In the genomic region with DNA sequence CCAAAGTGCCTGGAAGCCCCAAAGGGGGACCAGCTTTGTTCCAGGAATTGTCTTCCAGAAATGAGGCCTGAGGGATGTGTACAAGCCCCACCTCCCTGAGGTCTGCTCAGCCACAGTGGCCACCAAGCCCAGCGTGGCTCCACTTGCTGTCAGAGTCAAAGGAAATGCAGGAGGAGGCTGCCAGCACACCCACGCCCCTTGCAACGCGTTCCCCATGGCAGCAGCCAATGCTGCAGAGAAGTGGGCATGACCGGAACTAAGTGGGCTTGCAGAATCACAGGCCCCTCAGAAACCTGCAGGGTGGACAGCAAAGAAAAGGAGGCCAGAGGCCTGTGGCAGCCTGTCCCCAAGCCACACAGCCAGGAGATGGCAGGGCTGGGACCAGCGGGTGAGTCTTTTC, we compare ENCODE assay signal across 38 cellular contexts.
"Had no signal": no experiment of that assay in that cellular context is flagged by ENCODE, and none has a peak within 500 bp of the region (broad histone marks: within the 10 kb centered on the region; RNA-seq: fewer than 3 reads in every experiment).

No MANE protein-coding gene starts in this region.

- H3K9ac ChIP-seq: neural progenitor cell had no signal

- H3K27ac ChIP-seq: ascending aorta, coronary artery, dorsolateral prefrontal cortex, gastrocnemius medialis, hepatocyte, neural progenitor cell, skin epidermis, stomach, thyroid gland, upper lobe of left lung, vagina had no signal

- H3K4me1 ChIP-seq: ascending aorta, gastrocnemius medialis, stomach, thyroid gland, upper lobe of left lung, vagina had no signal

- H3K27me3 ChIP-seq: ascending aorta, gastrocnemius medialis, neural progenitor cell, thyroid gland, upper lobe of left lung, vagina had no signal

- H2AFZ ChIP-seq: hepatocyte, neural progenitor cell had no signal

- DNase-seq: activated CD4-positive, alpha-beta T cell treated with anti-CD3 and anti-CD28 coated beads for 48 hours; activated CD4-positive, alpha-beta T cell treated with anti-CD3 and anti-CD28 coated beads, Interleukin-2, amount 50 U/mL, for 48 hours; activated CD8-positive, alpha-beta memory T cell treated with anti-CD3 and anti-CD28 coated beads, Interleukin-2, amount 50 U/mL, for 4 hours; activated effector memory CD4-positive, alpha-beta T cell treated with anti-CD3 and anti-CD28 coated beads, Interleukin-2, amount 50 U/mL, for 16 hours; activated naive CD4-positive, alpha-beta T cell treated with anti-CD3 and anti-CD28 coated beads, Interleukin-2, amount 10 ng/mL, durations not matched to agents 7 days and 5 days; activated naive CD8-positive, alpha-beta T cell treated with anti-CD3 and anti-CD28 coated beads, Interleukin-2, amount 10 ng/mL, durations not matched to agents 7 days and 5 days; activated T-cell treated with anti-CD3 and anti-CD28 coated beads, Interleukin-2, amount 50 U/mL, for 1 hour; cerebellar nuclear complex; effector memory CD4-positive, alpha-beta T cell; erythroblast; gastrocnemius medialis; glutamatergic neuron; left colon; natural killer cell; right cardiac atrium; stimulated activated CD4-positive, alpha-beta T cell treated with anti-CD3 and anti-CD28 coated beads, Interleukin-1b, Interleukin-23, amount 100 ng/mL, for 48 hours; stimulated activated CD4-positive, alpha-beta T cell treated with anti-CD3 and anti-CD28 coated beads, Interleukin-4, amount 100 ng/mL, for 4 hours; stimulated activated CD8-positive, alpha-beta memory T cell treated with anti-CD3 and anti-CD28 coated beads, Interleukin-4, amount 100 ng/mL, for 48 hours; stomach; SW 1271; T-helper 17 cell; T1000; thyroid gland; upper lobe of left lung; WERI-Rb-1 had no signal

- H3K36me3 Mint-ChIP-seq: activated naive CD4-positive, alpha-beta T cell treated with anti-CD3 and anti-CD28 coated beads, Interleukin-2, amount 10 ng/mL, durations not matched to agents 7 days and 5 days; activated naive CD8-positive, alpha-beta T cell treated with anti-CD3 and anti-CD28 coated beads, Interleukin-2, amount 10 ng/mL, durations not matched to agents 7 days and 5 days; memory B cell; natural killer cell; neural progenitor cell; stimulated activated memory B cell treated with anti-CD40 and anti-IgM and Interleukin-4, amounts not matched to agents 10 μg/mL and 1 μg/mL and 100 μg/mL, for 72 hours had no signal

- ATAC-seq: activated CD4-positive, CD25-positive, alpha-beta regulatory T cell treated with anti-CD3 and anti-CD28 coated beads, Interleukin-2, amount 50 U/mL, for 24 hours; gastrocnemius medialis; left colon; natural killer cell; right cardiac atrium; stimulated activated memory B cell treated with anti-CD40 and anti-IgM and Interleukin-4, amounts not matched to agents 10 μg/mL and 1 μg/mL and 100 μg/mL, for 72 hours; T-helper 17 cell had no signal

- H3K4me3 ChIP-seq: ascending aorta, coronary artery, dorsolateral prefrontal cortex, gastrocnemius medialis, hepatocyte, neural progenitor cell, skin epidermis, stomach, thyroid gland, upper lobe of left lung, vagina had no signal

- FAIRE-seq: bronchial epithelial cell, keratinocyte had no signal

- H3K4me3 Mint-ChIP-seq: activated naive CD4-positive, alpha-beta T cell treated with anti-CD3 and anti-CD28 coated beads, Interleukin-2, amount 10 ng/mL, durations not matched to agents 7 days and 5 days; activated naive CD8-positive, alpha-beta T cell treated with anti-CD3 and anti-CD28 coated beads, Interleukin-2, amount 10 ng/mL, durations not matched to agents 7 days and 5 days; activated T-helper 1 cell treated with anti-CD3 and anti-CD28 coated beads, Interleukin-12 subunit alpha, Interleukin-12 subunit beta, Interleukin-2, Interleukin-4 antibody, amounts not matched to agents 30 ng/mL and 10 ng/mL and 1 ng/mL, durations not matched to agents 14 hours and 24 hours and 36 hours; memory B cell; natural killer cell; stimulated activated memory B cell treated with anti-CD40 and anti-IgM and Interleukin-4, amounts not matched to agents 10 μg/mL and 1 μg/mL and 100 μg/mL, for 72 hours; T-helper 17 cell had no signal

- H3K27me3 Mint-ChIP-seq: activated naive CD4-positive, alpha-beta T cell treated with anti-CD3 and anti-CD28 coated beads, Interleukin-2, amount 10 ng/mL, durations not matched to agents 7 days and 5 days; activated naive CD8-positive, alpha-beta T cell treated with anti-CD3 and anti-CD28 coated beads, Interleukin-2, amount 10 ng/mL, durations not matched to agents 7 days and 5 days; stimulated activated memory B cell treated with anti-CD40 and anti-IgM and Interleukin-4, amounts not matched to agents 10 μg/mL and 1 μg/mL and 100 μg/mL, for 72 hours had no signal

- H3K4me2 ChIP-seq: hepatocyte, neural progenitor cell had no signal

- H3K27ac Mint-ChIP-seq: activated naive CD4-positive, alpha-beta T cell treated with anti-CD3 and anti-CD28 coated beads, Interleukin-2, amount 10 ng/mL, durations not matched to agents 7 days and 5 days; activated naive CD8-positive, alpha-beta T cell treated with anti-CD3 and anti-CD28 coated beads, Interleukin-2, amount 10 ng/mL, durations not matched to agents 7 days and 5 days; activated T-helper 1 cell treated with anti-CD3 and anti-CD28 coated beads, Interleukin-12 subunit alpha, Interleukin-12 subunit beta, Interleukin-2, Interleukin-4 antibody, amounts not matched to agents 30 ng/mL and 10 ng/mL and 1 ng/mL, durations not matched to agents 14 hours and 24 hours and 36 hours; memory B cell; natural killer cell; neural progenitor cell; stimulated activated memory B cell treated with anti-CD40 and anti-IgM and Interleukin-4, amounts not matched to agents 10 μg/mL and 1 μg/mL and 100 μg/mL, for 72 hours; T-helper 17 cell had no signal

- H3K4me1 Mint-ChIP-seq: activated naive CD4-positive, alpha-beta T cell treated with anti-CD3 and anti-CD28 coated beads, Interleukin-2, amount 10 ng/mL, durations not matched to agents 7 days and 5 days; activated naive CD8-positive, alpha-beta T cell treated with anti-CD3 and anti-CD28 coated beads, Interleukin-2, amount 10 ng/mL, durations not matched to agents 7 days and 5 days; memory B cell; natural killer cell; stimulated activated memory B cell treated with anti-CD40 and anti-IgM and Interleukin-4, amounts not matched to agents 10 μg/mL and 1 μg/mL and 100 μg/mL, for 72 hours; T-helper 17 cell had no signal

- H3K9me3 ChIP-seq: ascending aorta, gastrocnemius medialis, stomach, thyroid gland, upper lobe of left lung, vagina had no signal

- H3K79me2 ChIP-seq: hepatocyte had no signal

- H3K9me3 Mint-ChIP-seq: activated naive CD8-positive, alpha-beta T cell treated with anti-CD3 and anti-CD28 coated beads, Interleukin-2, amount 10 ng/mL, durations not matched to agents 7 days and 5 days; activated T-helper 1 cell treated with anti-CD3 and anti-CD28 coated beads, Interleukin-12 subunit alpha, Interleukin-12 subunit beta, Interleukin-2, Interleukin-4 antibody, amounts not matched to agents 30 ng/mL and 10 ng/mL and 1 ng/mL, durations not matched to agents 14 hours and 24 hours and 36 hours; memory B cell; natural killer cell; neural progenitor cell had no signal

- H3K36me3 ChIP-seq: ascending aorta, gastrocnemius medialis, neural progenitor cell, stomach, thyroid gland, upper lobe of left lung, vagina, WERI-Rb-1 had no signal
